ENCODE assay signal across 37 cellular contexts in genomic region chr18:53710080-53710479, GRCh38.
"Had no signal": no experiment of that assay in that cellular context is flagged by ENCODE, and none has a peak within 500 bp of the region (broad histone marks: within the 10 kb centered on the region; RNA-seq: fewer than 3 reads in every experiment).

No MANE protein-coding gene starts in this region.

- H3K4me2 ChIP-seq: KMS-11 had no signal

- H3K27me3 ChIP-seq: MG63 had no signal

- H3K27ac ChIP-seq: KMS-11 had no signal

- H3K4me3 ChIP-seq: MG63 had no signal

- H3K36me3 ChIP-seq: MG63 had no signal

- H3K9ac ChIP-seq: KMS-11 had no signal

- DNase-seq: Karpas-422, Kasumi-1, MG63, MM.1S, MV-4-11, NCI-H1048, NCI-H1092, NCI-H1092 treated with DMSO at 0.1 percent for 48 hours, NCI-H1105, NCI-H1105 treated with DMSO at 0.1 percent for 48 hours, NCI-H1417, NCI-H1417 treated with DMSO at 0.1 percent for 48 hours, NCI-H1436, NCI-H1436 treated with DMSO at 0.1 percent for 48 hours, NCI-H146, NCI-H1694, NCI-H1694 treated with DMSO at 0.1 percent for 48 hours, NCI-H187, NCI-H187 treated with DMSO at 0.1 percent for 48 hours, NCI-H1930, NCI-H2029, NCI-H2029 treated with DMSO at 0.1 percent for 48 hours, NCI-H2081, NCI-H2081 treated with DMSO at 0.1 percent for 48 hours, NCI-H2171, NCI-H2171 treated with DMSO at 0.1 percent for 48 hours, NCI-H2227 treated with DMSO at 0.1 percent for 48 hours, NCI-H226, NCI-H345, NCI-H446, NCI-H446 treated with DMSO at 0.1 percent for 48 hours, NCI-H510A, NCI-H510A treated with DMSO at 0.1 percent for 48 hours, NCI-H524, NCI-H524 treated with DMSO at 0.1 percent for 48 hours, NCI-H526 had no signal
